Comparison of ENCODE assay signal across 16 cellular contexts in genomic region chr13:34435338-34435737, GRCh38.
A peak's percentile ranks its signal among the peaks of the same experiment; 100 is the strongest.
DNase-seq lines count a peak whose midpoint lies in the region; ATAC-seq and TF ChIP-seq lines count a peak whose summit lies in the region.
"Had no signal": no experiment of that assay in that cellular context is flagged by ENCODE, and none has a peak within 500 bp of the region (broad histone marks: within the 10 kb centered on the region; RNA-seq: fewer than 3 reads in every experiment).

No MANE protein-coding gene starts in this region.

- 60 to 62% methylated on average over 3 of the region's 3 CpGs for WGBS in lower leg skin, 2 donors

- TF ChIP-seq POLR2A in lower leg skin (IDR thresholded peaks at IDR 0.05) = no peak

- H3K27me3 ChIP-seq in foreskin keratinocyte = no peaks in the 10 kb centered on the region

- TF ChIP-seq CTCF in foreskin keratinocyte (conservative IDR thresholded peaks at IDR 0.05) (no peak), lower leg skin (IDR thresholded peaks at IDR 0.05) (no peak)

- DNase-seq in ACHN = peak; percentile 1
- peak; percentile 11 for DNase-seq in GM04504 (ENCODE audit: low read depth)
- peak; percentile 27 for DNase-seq in T1000 (lab: John Stamatoyannopoulos, UW)
- no peak for DNase-seq in foreskin keratinocyte
- no peak for DNase-seq in lower leg skin (ENCODE audit: low spot score in 2 of 2)
- DNase-seq in NCI-H2107 treated with DMSO at 0.1 percent for 48 hours (lab: John Stamatoyannopoulos, UW; ENCODE audit: unreplicated experiment) = no peak
- DNase-seq: activated CD4-positive, alpha-beta T cell treated with anti-CD3 and anti-CD28 coated beads, Interleukin-2, amount 50 U/mL, for 4 hours; anterior cingulate cortex; Kasumi-1; NCI-H1694 treated with DMSO at 0.1 percent for 48 hours; Right ventricle myocardium superior; stimulated activated naive CD8-positive, alpha-beta T cell treated with anti-CD3 and anti-CD28 coated beads, Interleukin-15, Interleukin-2, amounts not matched to agents 100 U/mL and 50 U/mL, for 24 hours had no signal

- intact Hi-C loops in lower leg skin (cut with DNase I; ENCODE audit: low total_unique reads) = no loop called here

- H3K27ac ChIP-seq in foreskin keratinocyte = no peak overlapping the region
- H3K27ac ChIP-seq: skin epidermis had no signal

- peak; percentile 21 for ATAC-seq in foreskin keratinocyte
- ATAC-seq in GM18517 (IDR thresholded peaks at IDR 0.05; ENCODE audit: unreplicated experiment) = no peak
- ATAC-seq in HG03175 (IDR thresholded peaks at IDR 0.05; ENCODE audit: unreplicated experiment) = no peak
- ATAC-seq: activated T-helper 17 cell treated with anti-CD3 and anti-CD28 coated beads, Interleukin-2, amount 50 U/mL, for 72 hours; stimulated activated naive CD8-positive, alpha-beta T cell treated with anti-CD3 and anti-CD28 coated beads, Interleukin-15, Interleukin-2, amounts not matched to agents 100 U/mL and 50 U/mL, for 24 hours had no signal

- H3K4me1 ChIP-seq in foreskin keratinocyte = no peaks in the 10 kb centered on the region

- in situ Hi-C loops in ACHN (cut with HindIII; ENCODE audit: low pct_ligation_motif_present, low pct_unique_long_range_greater_than_20kb, low sequenced_read_pairs) = no loop called here

- H3K4me3 ChIP-seq in lower leg skin (ENCODE audit: low read depth, poor library complexity, severe bottlenecking) = no peak overlapping the region
- H3K4me3 ChIP-seq: skin epidermis had no signal

Comparison
In these comparisons a context has a peak if more than half of its experiments do, and no peak if none do; other contexts are left out.
1. DNase-seq: peak in ACHN (single experiment), GM04504 (single experiment) and T1000 (single experiment); none in foreskin keratinocyte (0 of 2), lower leg skin (0 of 2) and NCI-H2107 treated with DMSO at 0.1 percent for 48 hours (single experiment).